ENCODE assay signal across 26 cellular contexts in genomic region chr10:127142831-127143230, GRCh38. TPM values are rescaled to one million over a fixed set of nuclear protein-coding genes. Genes with fewer than 3 reads are reported as not detected.
"Had no signal": no experiment of that assay in that cellular context is flagged by ENCODE, and none has a peak within 500 bp of the region (broad histone marks: within the 10 kb centered on the region; RNA-seq: fewer than 3 reads in every experiment).

No MANE protein-coding gene starts in this region.

- H3K27ac ChIP-seq: left ventricle myocardium inferior, parathyroid adenoma, right atrium auricular region, right lobe of liver, suprapubic skin, thoracic aorta, tibial artery, upper lobe of right lung had no signal

- H3K27me3 ChIP-seq: right atrium auricular region, right lobe of liver, suprapubic skin, tibial artery, upper lobe of right lung had no signal

- H3K4me3 ChIP-seq: left ventricle myocardium inferior, lung, mucosa of descending colon, right atrium auricular region, right lobe of liver, smooth muscle cell, suprapubic skin, thoracic aorta, tibial artery, upper lobe of right lung had no signal

- H3K4me1 ChIP-seq: left ventricle myocardium inferior, parathyroid adenoma, right atrium auricular region, right lobe of liver, suprapubic skin, tibial artery, upper lobe of right lung had no signal

- H3K9me3 Mint-ChIP-seq: mesothelial cell of epicardium; natural killer cell treated with Interleukin-12 subunit alpha and Interleukin-12 subunit beta and Interleukin-15 and Interleukin-18, amount 100 ng/mL, for 72 hours; neural crest cell; stimulated activated naive CD8-positive, alpha-beta T cell treated with anti-CD3 and anti-CD28 coated beads, Interleukin-15, amount 100 ng/mL, for 72 hours had no signal

- H3K4me3 Mint-ChIP-seq: immature natural killer cell; mesothelial cell of epicardium; naive thymus-derived CD4-positive, alpha-beta T cell; natural killer cell treated with Interleukin-12 subunit alpha and Interleukin-12 subunit beta and Interleukin-15 and Interleukin-18, amount 100 ng/mL, for 72 hours; neural crest cell; stimulated activated memory B cell treated with anti-CD40 and anti-IgM and Interleukin-4, amounts not matched to agents 10 μg/mL and 1 μg/mL and 100 μg/mL, for 72 hours; stimulated activated naive CD8-positive, alpha-beta T cell treated with anti-CD3 and anti-CD28 coated beads, Interleukin-15, amount 100 ng/mL, for 72 hours had no signal

- H3K36me3 Mint-ChIP-seq: immature natural killer cell; natural killer cell treated with Interleukin-12 subunit alpha and Interleukin-12 subunit beta and Interleukin-15 and Interleukin-18, amount 100 ng/mL, for 72 hours; stimulated activated memory B cell treated with anti-CD40 and anti-IgM and Interleukin-4, amounts not matched to agents 10 μg/mL and 1 μg/mL and 100 μg/mL, for 72 hours had no signal

- H3K4me1 Mint-ChIP-seq: immature natural killer cell; mesothelial cell of epicardium; naive thymus-derived CD4-positive, alpha-beta T cell; stimulated activated memory B cell treated with anti-CD40 and anti-IgM and Interleukin-4, amounts not matched to agents 10 μg/mL and 1 μg/mL and 100 μg/mL, for 72 hours; stimulated activated naive CD8-positive, alpha-beta T cell treated with anti-CD3 and anti-CD28 coated beads, Interleukin-15, amount 100 ng/mL, for 72 hours had no signal

- H3K27ac Mint-ChIP-seq: immature natural killer cell; mesothelial cell of epicardium; naive thymus-derived CD4-positive, alpha-beta T cell; natural killer cell treated with Interleukin-12 subunit alpha and Interleukin-12 subunit beta and Interleukin-15 and Interleukin-18, amount 100 ng/mL, for 72 hours; progenitor cell of endocrine pancreas; stimulated activated memory B cell treated with anti-CD40 and anti-IgM and Interleukin-4, amounts not matched to agents 10 μg/mL and 1 μg/mL and 100 μg/mL, for 72 hours; stimulated activated naive CD8-positive, alpha-beta T cell treated with anti-CD3 and anti-CD28 coated beads, Interleukin-15, amount 100 ng/mL, for 72 hours had no signal

- H3K36me3 ChIP-seq: right atrium auricular region, right lobe of liver, thoracic aorta had no signal

- DNase-seq: immature natural killer cell; islet precursor cell; left ventricle myocardium inferior; mucosa of descending colon; naive thymus-derived CD4-positive, alpha-beta T cell; right lobe of liver; stimulated activated CD4-positive, alpha-beta T cell treated with anti-CD3 and anti-CD28 coated beads, Interleukin-1b, Interleukin-23, amount 100 ng/mL, for 48 hours; stimulated activated CD4-positive, alpha-beta T cell treated with anti-CD3 and anti-CD28 coated beads, Interleukin-2, amount 100 ng/mL, for 48 hours; stimulated activated CD4-positive, alpha-beta T cell treated with anti-CD3 and anti-CD28 coated beads, Interleukin-4, amount 100 ng/mL, for 4 hours; stimulated activated CD8-positive, alpha-beta memory T cell treated with anti-CD3 and anti-CD28 coated beads, Interleukin-4, amount 100 ng/mL, for 48 hours; stimulated activated naive CD4-positive, alpha-beta T cell treated with Interleukin-2 at 50 U/mL for 16 hours; stimulated activated naive CD8-positive, alpha-beta T cell treated with anti-CD3 and anti-CD28 coated beads, Interleukin-15, amount 100 ng/mL, for 72 hours; tibial artery; trophoblast cell; upper lobe of right lung had no signal

- H3K27me3 Mint-ChIP-seq: progenitor cell of endocrine pancreas; stimulated activated memory B cell treated with anti-CD40 and anti-IgM and Interleukin-4, amounts not matched to agents 10 μg/mL and 1 μg/mL and 100 μg/mL, for 72 hours; stimulated activated naive CD8-positive, alpha-beta T cell treated with anti-CD3 and anti-CD28 coated beads, Interleukin-15, amount 100 ng/mL, for 72 hours had no signal

- H3K9me3 ChIP-seq: left ventricle myocardium inferior, mucosa of descending colon, right atrium auricular region, right lobe of liver, suprapubic skin, thoracic aorta, tibial artery, upper lobe of right lung had no signal

RNA-seq across cellular contexts. Expression of gene INSYN2A, which starts 53.6 kb away (rescaled TPM):
- polyA plus RNA-seq: immature natural killer cell; naive thymus-derived CD4-positive, alpha-beta T cell had no signal
